In the genomic region with DNA sequence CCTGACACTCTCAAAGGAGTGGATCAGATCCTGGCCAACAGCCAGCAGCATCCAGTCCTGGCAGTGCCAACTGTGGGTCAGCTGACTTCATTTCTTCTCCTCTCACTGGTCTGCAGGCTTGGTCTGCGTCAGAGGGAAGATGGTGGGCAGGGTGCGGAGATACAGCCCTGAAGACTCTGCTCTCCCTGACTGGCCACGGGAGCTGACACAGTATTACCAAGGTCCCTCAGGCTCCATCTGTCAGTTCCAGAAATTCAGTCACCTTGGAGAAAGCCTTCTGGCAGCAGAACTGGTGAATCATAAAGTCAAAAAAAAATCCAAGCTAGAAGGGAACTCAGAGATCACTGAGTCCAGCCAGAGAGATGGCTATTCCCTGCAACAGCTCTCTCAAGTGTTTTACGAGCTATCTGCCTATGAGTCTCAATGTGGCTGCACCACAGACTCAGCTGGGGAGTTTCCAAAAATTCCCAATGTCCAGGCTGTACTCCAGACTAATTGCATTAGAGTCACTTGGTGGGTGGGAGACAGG, we compare ENCODE assay signal across 1 cellular context.
TF ChIP-seq lines count a peak whose summit lies in the region.

No MANE protein-coding gene starts in this region.

TF ChIP-seq in A549, 52 proteins besides CTCF, POLR2A, EP300 and RAD21 (continued from another document):
- TF ChIP-seq, protein P1, sequence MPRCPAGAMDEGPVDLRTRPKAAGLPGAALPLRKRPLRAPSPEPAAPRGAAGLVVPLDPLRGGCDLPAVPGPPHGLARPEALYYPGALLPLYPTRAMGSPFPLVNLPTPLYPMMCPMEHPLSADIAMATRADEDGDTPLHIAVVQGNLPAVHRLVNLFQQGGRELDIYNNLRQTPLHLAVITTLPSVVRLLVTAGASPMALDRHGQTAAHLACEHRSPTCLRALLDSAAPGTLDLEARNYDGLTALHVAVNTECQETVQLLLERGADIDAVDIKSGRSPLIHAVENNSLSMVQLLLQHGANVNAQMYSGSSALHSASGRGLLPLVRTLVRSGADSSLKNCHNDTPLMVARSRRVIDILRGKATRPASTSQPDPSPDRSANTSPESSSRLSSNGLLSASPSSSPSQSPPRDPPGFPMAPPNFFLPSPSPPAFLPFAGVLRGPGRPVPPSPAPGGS (IDR thresholded peaks at IDR 0.05), result no peak
- TF ChIP-seq TP53 (CRISPR knock-in tag; IDR thresholded peaks at IDR 0.05), result no peak
- no peak for TF ChIP-seq HOXB13 (CRISPR knock-in tag; IDR thresholded peaks at IDR 0.05; ENCODE audit: low read depth)
- no peak for TF ChIP-seq EHF (CRISPR knock-in tag; IDR thresholded peaks at IDR 0.05)
- no peak for TF ChIP-seq EHMT2 (IDR thresholded peaks at IDR 0.05; ENCODE audit: low read depth)
- TF ChIP-seq NPAS2 (CRISPR knock-in tag; IDR thresholded peaks at IDR 0.05; ENCODE audit: borderline replicate concordance), result no peak
- TF ChIP-seq, protein P2, sequence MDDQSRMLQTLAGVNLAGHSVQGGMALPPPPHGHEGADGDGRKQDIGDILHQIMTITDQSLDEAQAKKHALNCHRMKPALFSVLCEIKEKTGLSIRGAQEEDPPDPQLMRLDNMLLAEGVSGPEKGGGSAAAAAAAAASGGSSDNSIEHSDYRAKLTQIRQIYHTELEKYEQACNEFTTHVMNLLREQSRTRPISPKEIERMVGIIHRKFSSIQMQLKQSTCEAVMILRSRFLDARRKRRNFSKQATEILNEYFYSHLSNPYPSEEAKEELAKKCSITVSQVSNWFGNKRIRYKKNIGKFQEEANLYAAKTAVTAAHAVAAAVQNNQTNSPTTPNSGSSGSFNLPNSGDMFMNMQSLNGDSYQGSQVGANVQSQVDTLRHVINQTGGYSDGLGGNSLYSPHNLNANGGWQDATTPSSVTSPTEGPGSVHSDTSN (IDR thresholded peaks at IDR 0.05), result no peak
- no peak for TF ChIP-seq SREBF2 (IDR thresholded peaks at IDR 0.05)
